ENCODE assay signal across 19 cellular contexts in the genomic region with DNA sequence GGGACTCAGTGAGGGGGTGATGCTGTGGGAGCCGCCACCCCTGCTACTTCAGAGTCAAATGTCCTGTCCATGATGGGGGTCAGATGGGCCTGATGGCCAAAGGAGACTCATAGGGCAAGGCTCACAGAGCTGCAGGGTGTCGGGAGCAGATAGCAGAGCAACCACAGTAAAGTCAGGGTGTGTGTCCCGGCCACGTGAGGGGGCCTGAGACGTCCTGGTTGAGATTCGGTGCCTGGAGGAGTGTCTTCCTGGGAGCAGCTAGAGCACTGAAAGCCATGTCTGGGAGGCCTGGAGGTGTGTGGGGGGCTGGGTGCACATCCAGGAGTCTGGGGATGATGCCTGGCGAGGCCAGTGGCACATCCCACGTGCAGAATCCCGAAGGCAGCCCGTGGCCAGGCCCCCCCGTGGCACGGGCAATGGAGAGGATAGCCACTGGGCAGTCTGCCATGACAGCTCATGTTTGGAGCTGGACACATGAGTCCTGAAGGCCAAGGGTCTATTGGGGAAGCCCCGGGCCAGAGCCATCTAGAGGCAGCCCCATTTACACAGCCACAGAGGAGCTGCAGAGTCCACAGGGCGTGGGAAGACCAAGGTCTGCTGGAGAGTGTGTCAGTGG.
DNase-seq lines count a peak whose midpoint lies in the region; ATAC-seq, FAIRE-seq and TF ChIP-seq lines count a peak whose summit lies in the region.
"Had no signal": no experiment of that assay in that cellular context is flagged by ENCODE, and none has a peak within 500 bp of the region (broad histone marks: within the 10 kb centered on the region; RNA-seq: fewer than 3 reads in every experiment).

No MANE protein-coding gene starts in this region.

- H2AFZ ChIP-seq in Karpas-422 (ENCODE audit: low read length) (no peak overlapping the region), K562 (ENCODE audit: low read depth, low read length) (no peak overlapping the region)
- H2AFZ ChIP-seq: GM23338 had no signal

- CTCF ChIA-PET in K562 (lab: Yijun Ruan, JAX; ENCODE audit: low intra/inter-chr PET ratio): no interaction called here

- no peaks in the 10 kb centered on the region for H3K27me3 ChIP-seq in Karpas-422 (ENCODE audit: low read length)
- peaks cover 0 to 4% of the 10 kb centered on the region in 2 experiments; a peak in 1 of 5 replicates for H3K27me3 ChIP-seq in K562 (ENCODE audit: control insufficient read depth in 2 of 2, insufficient read depth in 2 of 2, low read length in 2 of 2)
- no peaks in the 10 kb centered on the region for H3K27me3 ChIP-seq in ovary
- no peaks in the 10 kb centered on the region for H3K27me3 ChIP-seq in vagina
- peaks cover 0 to 14% (median 0%) of the 10 kb centered on the region in 4 donors for H3K27me3 ChIP-seq in esophagus muscularis mucosa
- H3K27me3 ChIP-seq: Peyer's patch had no signal

- no peak for TF ChIP-seq CTCF in K562 (IDR thresholded peaks at IDR 0.05 in 2 of 3, conservative IDR thresholded peaks at IDR 0.05 in 1 of 3; ENCODE audit: insufficient read depth in 2 of 3, low read depth in 1 of 3, low read length in 3 of 3)
- TF ChIP-seq CTCF in ovary (IDR thresholded peaks at IDR 0.05): no peak
- TF ChIP-seq CTCF in vagina (IDR thresholded peaks at IDR 0.05): no peak
- TF ChIP-seq CTCF in esophagus muscularis mucosa (IDR thresholded peaks at IDR 0.05): no peak

- BruUV-seq in K562 (replicated peaks; lab: Mats Ljungman, UMichigan): no TSS peak

- FAIRE-seq in K562 (lab: Jason Lieb, UNC): no peak
- FAIRE-seq: GM18507 had no signal

- ATAC-seq in K562 (peak; percentile 33), GM18511 (IDR thresholded peaks at IDR 0.05; ENCODE audit: unreplicated experiment) (no peak)
- ATAC-seq: GM23338 had no signal

- no peaks in the 10 kb centered on the region for H3K9me1 ChIP-seq in K562 (ENCODE audit: control insufficient read depth, insufficient read depth, low read length)

- H3K79me2 ChIP-seq in Karpas-422 (ENCODE audit: low read length) (no peaks in the 10 kb centered on the region), K562 (ENCODE audit: control insufficient read depth, insufficient read depth, low read length) (no peaks in the 10 kb centered on the region)

- TF ChIP-seq EP300 in K562 (IDR thresholded peaks at IDR 0.05; ENCODE audit: low read length) (no peak), ovary (IDR thresholded peaks at IDR 0.05) (no peak), esophagus muscularis mucosa (IDR thresholded peaks at IDR 0.05) (no peak)

- H3K4me1 ChIP-seq in Karpas-422 (ENCODE audit: low read length): no peaks in the 10 kb centered on the region
- H3K4me1 ChIP-seq in K562 (replicated peaks in 1 of 2; ENCODE audit: control insufficient read depth in 2 of 2, insufficient read depth in 2 of 2, low read length in 2 of 2): peaks cover 15 to 16% of the 10 kb centered on the region in 2 experiments; a peak in 4 of 5 replicates
- peaks cover 21% of the 10 kb centered on the region for H3K4me1 ChIP-seq in ovary (ENCODE audit: insufficient read depth)
- peaks cover 21% of the 10 kb centered on the region for H3K4me1 ChIP-seq in vagina
- peaks cover 0 to 14% (median 13%) of the 10 kb centered on the region in 4 donors for H3K4me1 ChIP-seq in esophagus muscularis mucosa
- H3K4me1 ChIP-seq: Peyer's patch had no signal

- no peaks in the 10 kb centered on the region for H3K9me2 ChIP-seq in Karpas-422 (replicated peaks; ENCODE audit: insufficient read depth, low read length)

- no peak overlapping the region for H3K27ac ChIP-seq in Karpas-422 (ENCODE audit: low read length)
- H3K27ac ChIP-seq in K562 (ENCODE audit: extremely low read depth, low read depth, low read length): no peak overlapping the region
- peak overlapping the region; percentile 59 to 83 for H3K27ac ChIP-seq in ovary
- H3K27ac ChIP-seq in vagina: peak overlapping the region; percentile 70
- peak overlapping the region in 2 of 4 donors; percentile 22 to 66 for H3K27ac ChIP-seq in esophagus muscularis mucosa (replicated peaks in 1 of 4)
- H3K27ac ChIP-seq: Peyer's patch, SK-N-MC had no signal

- in situ Hi-C loops in K562 (cut with MboI): no loop called here

- H3K4me3 ChIP-seq in Karpas-422 (ENCODE audit: low read length) (no peak overlapping the region), K562 (no peak overlapping the region), ovary (no peak overlapping the region), vagina (no peak overlapping the region), esophagus muscularis mucosa (no peak overlapping the region)
- H3K4me3 ChIP-seq: GM23338, Peyer's patch, SK-N-MC had no signal

- H3K4me2 ChIP-seq in Karpas-422 (ENCODE audit: low read depth, low read length, poor library complexity, severe bottlenecking) (no peak overlapping the region), K562 (ENCODE audit: insufficient read depth, low read length) (no peak overlapping the region)
- H3K4me2 ChIP-seq: GM23338 had no signal

- intact Hi-C loops in K562 (cut with micrococcal nuclease): no loop called here
- intact Hi-C loops in ovary (cut with DNase I): loop anchor here in 1 of 4 donors (1.0 kb wide), 1 partner anchor 136 kb away; no protein-coding TSS in a partner anchor
- intact Hi-C loops in vagina (cut with DNase I): no loop called here
- intact Hi-C loops in esophagus muscularis mucosa (cut with DNase I): no loop called here

- POLR2A ChIA-PET in K562 (lab: Yijun Ruan, JAX): no interaction called here

- DNase-seq in Karpas-422: peak; percentile 20
- DNase-seq in K562 (ENCODE audit: extremely low read depth in 1 of 4, low spot score in 3 of 4): no peak
- DNase-seq in ovary: peak; percentile 43 to 73 (median 55)
- DNase-seq in vagina (ENCODE audit: extremely low spot score in 2 of 2): no peak
- no peak for DNase-seq in NCI-H524 (lab: John Stamatoyannopoulos, UW)
- DNase-seq in esophagus muscularis mucosa (ENCODE audit: extremely low spot score): no peak
- DNase-seq: CD4-positive, alpha-beta memory T cell; COR-L47; HCEC 1CT; MM.1S; NCI-H1694; NCI-H2029 treated with DMSO at 0.1 percent for 48 hours; NCI-H446 treated with DMSO at 0.1 percent for 48 hours; Peyer's patch; SHP77 treated with DMSO at 0.1 percent for 48 hours had no signal

- 5% methylated on average over 7 of the region's 14 CpGs for WGBS in K562 (ENCODE audit: insufficient coverage, low coverage, missing lambda C conversion rate)
- WGBS in ovary, 3 donors: 70 to 73% (median 71%) methylated on average over 14 of the region's 14 CpGs
- WGBS in esophagus muscularis mucosa: 94% methylated on average over 2 of the region's 14 CpGs

- no peaks in the 10 kb centered on the region for H3K9me3 ChIP-seq in Karpas-422 (ENCODE audit: low read length)
- 0 out of 2 replicates have a peak, but pooled peaks cover 2% of the 10 kb centered on the region for H3K9me3 ChIP-seq in K562 (replicated peaks; ENCODE audit: control insufficient read depth, insufficient read depth, low read depth, low read length)
- no peaks in the 10 kb centered on the region for H3K9me3 ChIP-seq in ovary
- no peaks in the 10 kb centered on the region for H3K9me3 ChIP-seq in vagina
- peaks cover 0 to under 1% (median under 1%) of the 10 kb centered on the region in 4 donors for H3K9me3 ChIP-seq in esophagus muscularis mucosa

- TF ChIP-seq RAD21 in K562 (CRISPR knock-in tag; conservative IDR thresholded peaks at IDR 0.05 in 1 of 2, IDR thresholded peaks at IDR 0.05 in 1 of 2): no peak

- no peaks in the 10 kb centered on the region for H4K20me1 ChIP-seq in Karpas-422 (ENCODE audit: insufficient read depth, low read depth, low read length)
- no peaks in the 10 kb centered on the region; the same call in 1 of the 2 replicates for H4K20me1 ChIP-seq in K562 (replicated peaks; ENCODE audit: control insufficient read depth, insufficient read depth, low read length)

- H3K36me3 ChIP-seq in Karpas-422 (ENCODE audit: insufficient read depth, low read length) (no peaks in the 10 kb centered on the region), K562 (ENCODE audit: control insufficient read depth, insufficient read depth, low read length) (no peaks in the 10 kb centered on the region), ovary (no peaks in the 10 kb centered on the region), vagina (no peaks in the 10 kb centered on the region), esophagus muscularis mucosa (no peaks in the 10 kb centered on the region)
- H3K36me3 ChIP-seq: Peyer's patch had no signal

- H3K9ac ChIP-seq in Karpas-422 (ENCODE audit: low read length) (no peak overlapping the region), K562 (ENCODE audit: insufficient read depth in 1 of 2, low read depth in 2 of 2, low read length in 2 of 2) (peak overlapping the region in 1 of 2 experiments; percentile 14; a peak in 1 of 4 replicates)

- TF ChIP-seq POLR2A in K562 (conservative IDR thresholded peaks at IDR 0.05) (no peak), ovary (IDR thresholded peaks at IDR 0.05) (no peak), vagina (IDR thresholded peaks at IDR 0.05) (no peak), esophagus muscularis mucosa (IDR thresholded peaks at IDR 0.05; ENCODE audit: low read depth) (no peak)

TF ChIP-seq in K562, 482 proteins besides CTCF, POLR2A, EP300 and RAD21:
- no peak for TF ChIP-seq SAFB2 (IDR thresholded peaks at IDR 0.05; ENCODE audit: borderline replicate concordance, low read depth, low read length, severe bottlenecking)
- TF ChIP-seq BHLHE40 (IDR thresholded peaks at IDR 0.05; ENCODE audit: low read length): peak; percentile 15; the same call in 1 of the 2 replicates
- TF ChIP-seq USF1 (CRISPR knock-in tag; IDR thresholded peaks at IDR 0.05): peak; percentile 52; the same call in 1 of the 2 replicates

Comparison
In these comparisons a context has a peak if more than half of its experiments do, and no peak if none do; other contexts are left out.
1. DNase-seq: peak in Karpas-422 (single experiment) and ovary (5 of 5); none in K562 (0 of 4), vagina (0 of 2), NCI-H524 (0 of 2) and esophagus muscularis mucosa (single experiment).
2. H3K27ac ChIP-seq: peak in ovary (2 of 2) and vagina (single experiment); none in Karpas-422 (single experiment) and K562 (single experiment).